In the genomic region with DNA sequence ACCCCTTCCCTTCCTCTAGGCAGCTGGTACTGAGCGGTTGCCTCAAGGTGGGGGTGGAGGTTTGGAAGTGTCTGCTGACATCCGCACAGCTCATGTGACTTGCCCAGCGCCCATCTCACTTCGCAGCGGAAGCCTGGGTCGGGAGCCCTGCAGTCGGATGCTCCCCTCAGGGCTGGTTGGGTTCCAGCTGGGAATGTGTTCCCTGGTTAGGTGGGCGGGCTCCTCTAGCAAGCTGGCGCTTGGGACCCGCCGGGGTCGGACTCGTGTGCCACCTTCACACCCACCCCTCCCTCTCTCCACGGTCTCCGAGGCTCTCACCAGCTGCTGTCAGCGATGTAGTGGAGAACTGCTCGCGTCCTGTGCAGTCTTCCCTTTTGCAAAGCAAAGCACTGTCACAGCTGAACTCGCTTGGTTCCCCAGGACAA, we compare ENCODE assay signal across 8 cellular contexts. TPM values are rescaled to one million over a fixed set of nuclear protein-coding genes. Genes with fewer than 3 reads are reported as not detected.
DNase-seq lines count a peak whose midpoint lies in the region; ATAC-seq and TF ChIP-seq lines count a peak whose summit lies in the region.

No MANE protein-coding gene starts in this region.

- H3K27me3 ChIP-seq in spleen (replicated peaks in 1 of 7) (no peaks in the 10 kb centered on the region), MG63 (no peaks in the 10 kb centered on the region)

- H3K36me3 ChIP-seq in spleen (peaks cover 0 to 18% (median 0%) of the 10 kb centered on the region in 6 donors), MG63 (peaks cover 18% of the 10 kb centered on the region)

- H3K36me3 Mint-ChIP-seq in activated CD4-positive, alpha-beta T cell treated with anti-CD3 and anti-CD28 coated beads, Interleukin-2, amount 10 ng/mL, durations not matched to agents 7 days and 5 days (ENCODE audit: low read depth), result no peaks in the 10 kb centered on the region

- peaks cover 53% of the 10 kb centered on the region for H3K4me1 Mint-ChIP-seq in activated CD4-positive, alpha-beta T cell treated with anti-CD3 and anti-CD28 coated beads, Interleukin-2, amount 10 ng/mL, durations not matched to agents 7 days and 5 days

- intact Hi-C loops in spleen (cut with DNase I; ENCODE audit: low total_unique reads), result no loop called here

- DNase-seq in DMS79 treated with DMSO at 0.1 percent for 48 hours (lab: John Stamatoyannopoulos, UW), result peak; percentile 43
- DNase-seq in DMS79 (lab: John Stamatoyannopoulos, UW), result no peak
- peak; percentile 64 for DNase-seq in activated CD4-positive, alpha-beta T cell treated with anti-CD3 and anti-CD28 coated beads, Interleukin-2, amount 10 ng/mL, durations not matched to agents 7 days and 5 days
- DNase-seq in foreskin fibroblast, result peak; percentile 37 to 73
- DNase-seq in spleen, result peak; percentile 87
- DNase-seq in mesenteric fat pad (ENCODE audit: low spot score), result no peak
- no peak for DNase-seq in MG63

- no peaks in the 10 kb centered on the region for H3K27me3 Mint-ChIP-seq in activated CD4-positive, alpha-beta T cell treated with anti-CD3 and anti-CD28 coated beads, Interleukin-2, amount 10 ng/mL, durations not matched to agents 7 days and 5 days

- TF ChIP-seq CTCF in foreskin fibroblast (IDR thresholded peaks at IDR 0.05; ENCODE audit: low read depth, low read length) (no peak), spleen (IDR thresholded peaks at IDR 0.05 in 8 of 11, conservative IDR thresholded peaks at IDR 0.05 in 3 of 11) (peak in 1 of 11 experiments; percentile 1)

- no peaks in the 10 kb centered on the region for H3K9me3 Mint-ChIP-seq in activated CD4-positive, alpha-beta T cell treated with anti-CD3 and anti-CD28 coated beads, Interleukin-2, amount 10 ng/mL, durations not matched to agents 7 days and 5 days

- CTCF ChIA-PET in activated CD4-positive, alpha-beta T cell treated with anti-CD3 and anti-CD28 coated beads, Interleukin-2, amount 10 ng/mL, durations not matched to agents 7 days and 5 days (lab: Charles Lee), result interaction anchor here (1.1 to 3.2 kb wide), 6 partner anchors 12 to 24 kb away, joined by 3 to 14 read pairs (median 4); a partner anchor contains a TSS

- H3K4me3 ChIP-seq in foreskin fibroblast (ENCODE audit: low read depth in 1 of 2, low read length in 2 of 2) (peak overlapping the region; percentile 16 to 30), spleen (peak overlapping the region in 4 of 8 donors; percentile 12 to 63 (median 32)), MG63 (no peak overlapping the region)

- H3K4me3 Mint-ChIP-seq in activated CD4-positive, alpha-beta T cell treated with anti-CD3 and anti-CD28 coated beads, Interleukin-2, amount 10 ng/mL, durations not matched to agents 7 days and 5 days, result peak overlapping the region; percentile 44

- H3K4me1 ChIP-seq in spleen, result peaks cover 20 to 90% (median 57%) of the 10 kb centered on the region in 6 donors

- H3K27ac Mint-ChIP-seq in activated CD4-positive, alpha-beta T cell treated with anti-CD3 and anti-CD28 coated beads, Interleukin-2, amount 10 ng/mL, durations not matched to agents 7 days and 5 days, result peak overlapping the region; percentile 82

- ATAC-seq in HG02571 (IDR thresholded peaks at IDR 0.05; ENCODE audit: unreplicated experiment), result no peak

- WGBS in spleen, 5 donors, result 35 to 55% (median 45%) methylated on average over 13 to 19 of the region's 19 CpGs

- peak overlapping the region in 6 of 8 donors; percentile 7 to 78 (median 62) for H3K27ac ChIP-seq in spleen

- POLR2A ChIA-PET in activated CD4-positive, alpha-beta T cell treated with anti-CD3 and anti-CD28 coated beads, Interleukin-2, amount 10 ng/mL, durations not matched to agents 7 days and 5 days (lab: Charles Lee), result no interaction called here

- no peaks in the 10 kb centered on the region for H3K9me3 ChIP-seq in spleen
- no peaks in the 10 kb centered on the region for H3K9me3 ChIP-seq in MG63

- TF ChIP-seq POLR2A in spleen (IDR thresholded peaks at IDR 0.05), result no peak

RNA-seq across cellular contexts. Expression of a gene that starts 10.2 kb away (rescaled TPM):
- total RNA-seq in activated CD4-positive, alpha-beta T cell treated with anti-CD3 and anti-CD28 coated beads, Interleukin-2, amount 10 ng/mL, durations not matched to agents 7 days and 5 days, result 10 to 100 TPM; 21.1 to 21.7 TPM
- total RNA-seq in spleen, result 10 to 100 TPM; 16.2 to 27.1 (median 19.6) TPM
- 10 to 100 TPM; 14.3 to 36.7 (median 20.3) TPM for polyA plus RNA-seq in spleen
- total RNA-seq in mesenteric fat pad, result 22.0 TPM
- total RNA-seq in MG63 (2014; rRNA removed; shearing (Covaris generic); ENCODE audit: low replicate concordance), result 18.1 and 33.1 TPM in 2 replicates

RNA-seq across cellular contexts. Expression of a gene that starts 24.2 kb away (rescaled TPM):
- total RNA-seq in activated CD4-positive, alpha-beta T cell treated with anti-CD3 and anti-CD28 coated beads, Interleukin-2, amount 10 ng/mL, durations not matched to agents 7 days and 5 days, result 10 to 100 TPM; 27.1 to 30.0 TPM
- total RNA-seq in spleen (10 to 100 TPM; 19.6 to 33.4 (median 23.1) TPM), mesenteric fat pad (18.3 TPM)
- 10 to 100 TPM; 43.6 to 51.1 (median 49.7) TPM for polyA plus RNA-seq in spleen
- total RNA-seq in MG63 (2014; rRNA removed; shearing (Covaris generic); ENCODE audit: low replicate concordance), result 28.2 and 73.6 TPM in 2 replicates

RNA-seq across cellular contexts. Expression of a gene that starts 26.9 kb away (rescaled TPM):
- total RNA-seq in activated CD4-positive, alpha-beta T cell treated with anti-CD3 and anti-CD28 coated beads, Interleukin-2, amount 10 ng/mL, durations not matched to agents 7 days and 5 days, result 1 to 10 TPM; 4.0 to 4.1 TPM
- 1 to 10 TPM; 3.9 to 7.5 (median 6.4) TPM for total RNA-seq in spleen
- 10 to 100 TPM in 1 of 3 donors, 1 to 10 TPM in 2; 7.3 to 11.9 (median 8.8) TPM for polyA plus RNA-seq in spleen
- 0.61 TPM for total RNA-seq in mesenteric fat pad
- total RNA-seq in MG63 (2014; rRNA removed; shearing (Covaris generic); ENCODE audit: low replicate concordance), result not detected in 2 replicates

RNA-seq across cellular contexts. Expression of a gene that starts 57.6 kb away (rescaled TPM):
- under 1 TPM in 1 of 2 experiments, not detected in 1; 0.17 TPM for total RNA-seq in activated CD4-positive, alpha-beta T cell treated with anti-CD3 and anti-CD28 coated beads, Interleukin-2, amount 10 ng/mL, durations not matched to agents 7 days and 5 days
- total RNA-seq in spleen (under 1 TPM in 6 of 7 donors, not detected in 1; 0.20 to 0.77 (median 0.23) TPM), mesenteric fat pad (not detected)
- polyA plus RNA-seq in spleen, result under 1 TPM; 0.17 to 0.21 (median 0.19) TPM
- 0.91 TPM in 1 of 2 replicates, not detected in the other for total RNA-seq in MG63 (2014; rRNA removed; shearing (Covaris generic); ENCODE audit: low replicate concordance)

Comparison
In these comparisons a context has a peak if more than half of its experiments do, and no peak if none do; other contexts are left out.
1. DNase-seq: peak in DMS79 treated with DMSO at 0.1 percent for 48 hours (single experiment), activated CD4-positive, alpha-beta T cell treated with anti-CD3 and anti-CD28 coated beads, Interleukin-2, amount 10 ng/mL, durations not matched to agents 7 days and 5 days (single experiment), foreskin fibroblast (2 of 2) and spleen (single experiment); none in DMS79 (single experiment), mesenteric fat pad (single experiment) and MG63 (single experiment).